Comparison of ENCODE assay signal across 33 cellular contexts in genomic region chr9:2269778-2270177, GRCh38.
"Had no signal": no experiment of that assay in that cellular context is flagged by ENCODE, and none has a peak within 500 bp of the region (broad histone marks: within the 10 kb centered on the region; RNA-seq: fewer than 3 reads in every experiment).

No MANE protein-coding gene starts in this region.

- H3K36me3 Mint-ChIP-seq: activated naive CD8-positive, alpha-beta T cell treated with anti-CD3 and anti-CD28 coated beads, Interleukin-2, amount 10 ng/mL, durations not matched to agents 7 days and 5 days; T-cell had no signal

- H3K4me3 Mint-ChIP-seq: activated CD4-positive, alpha-beta memory T cell treated with anti-CD3 and anti-CD28 coated beads, Interleukin-2, amount 10 ng/mL, durations not matched to agents 7 days and 5 days; activated naive CD8-positive, alpha-beta T cell treated with anti-CD3 and anti-CD28 coated beads, Interleukin-2, amount 10 ng/mL, durations not matched to agents 7 days and 5 days; activated T-cell treated with anti-CD3 and anti-CD28 coated beads, Interleukin-2, amount 50 U/mL, for 72 hours; T-cell had no signal

- DNase-seq: activated CD4-positive, alpha-beta memory T cell treated with anti-CD3 and anti-CD28 coated beads, Interleukin-2, amount 10 ng/mL, durations not matched to agents 7 days and 5 days; activated CD4-positive, alpha-beta T cell treated with anti-CD3 and anti-CD28 coated beads, Interleukin-2, amount 50 U/mL, for 1 hour; activated CD4-positive, CD25-positive, alpha-beta regulatory T cell; activated gamma-delta T cell treated with Interleukin-2 at 50 U/mL for 16 hours; activated naive CD4-positive, alpha-beta T cell treated with anti-CD3 and anti-CD28 coated beads, Interleukin-2, amount 50 U/mL, for 16 hours; activated naive CD8-positive, alpha-beta T cell treated with anti-CD3 and anti-CD28 coated beads, Interleukin-2, amount 10 ng/mL, durations not matched to agents 7 days and 5 days; activated T-cell treated with anti-CD3 and anti-CD28 coated beads for 4 hours; activated T-cell treated with anti-CD3 and anti-CD28 coated beads, Interleukin-2, amount 50 U/mL, for 72 hours; adrenal gland; aorta; caudate nucleus; colonic mucosa; KG1; NCI-H1092; NCI-H1417; NCI-H2029; NCI-H2107; NCI-H2171 treated with DMSO at 0.1 percent for 48 hours; NCI-H226; NCI-H510A; NCI-H526 treated with DMSO at 0.1 percent for 48 hours; NCI-H82; OCI-M1; RPMI8226; T-cell; T-helper 2 cell; T1000 had no signal

- H3K9me3 ChIP-seq: adrenal gland, breast epithelium, colonic mucosa had no signal

- H3K36me3 ChIP-seq: adrenal gland, breast epithelium, colonic mucosa had no signal

- H3K27me3 ChIP-seq: adrenal gland, breast epithelium, colonic mucosa had no signal

- H3K4me1 ChIP-seq: breast epithelium, colonic mucosa had no signal

- ATAC-seq: activated T-cell treated with anti-CD3 and anti-CD28 coated beads, Interleukin-2, amount 50 U/mL, for 72 hours; Panc1; Right ventricle myocardium inferior; T-cell had no signal

- H3K27ac Mint-ChIP-seq: activated CD4-positive, alpha-beta memory T cell treated with anti-CD3 and anti-CD28 coated beads, Interleukin-2, amount 10 ng/mL, durations not matched to agents 7 days and 5 days; activated naive CD8-positive, alpha-beta T cell treated with anti-CD3 and anti-CD28 coated beads, Interleukin-2, amount 10 ng/mL, durations not matched to agents 7 days and 5 days; activated T-cell treated with anti-CD3 and anti-CD28 coated beads, Interleukin-2, amount 50 U/mL, for 72 hours; activated T-helper 2 cell treated with anti-CD3 and anti-CD28 coated beads, Interferon-gamma antibody, Interleukin-2, Interleukin-4, amounts not matched to agents 10 μg/mL and 5 μg/mL and 100 μg/mL, durations not matched to agents 14 hours and 24 hours and 36 hours; T-cell had no signal

- H3K27ac ChIP-seq: adrenal gland, breast epithelium, colonic mucosa, SK-N-MC, VCaP had no signal

- H3K4me3 ChIP-seq: adrenal gland, breast epithelium, colonic mucosa, SK-N-MC had no signal

- H3K9me3 Mint-ChIP-seq: activated CD4-positive, alpha-beta memory T cell treated with anti-CD3 and anti-CD28 coated beads, Interleukin-2, amount 10 ng/mL, durations not matched to agents 7 days and 5 days; activated naive CD8-positive, alpha-beta T cell treated with anti-CD3 and anti-CD28 coated beads, Interleukin-2, amount 10 ng/mL, durations not matched to agents 7 days and 5 days; activated T-cell treated with anti-CD3 and anti-CD28 coated beads, Interleukin-2, amount 50 U/mL, for 72 hours; activated T-helper 2 cell treated with anti-CD3 and anti-CD28 coated beads, Interferon-gamma antibody, Interleukin-2, Interleukin-4, amounts not matched to agents 10 μg/mL and 5 μg/mL and 100 μg/mL, durations not matched to agents 14 hours and 24 hours and 36 hours; T-cell had no signal
